ENCODE assay signal across 33 cellular contexts in genomic region chr10:129272859-129273258, GRCh38.
"Had no signal": no experiment of that assay in that cellular context is flagged by ENCODE, and none has a peak within 500 bp of the region (broad histone marks: within the 10 kb centered on the region; RNA-seq: fewer than 3 reads in every experiment).

No MANE protein-coding gene starts in this region.

- DNase-seq: Karpas-422, Kasumi-1, KG1, MG63, MM.1S, MV-4-11, NCI-H1048, NCI-H1092, NCI-H1092 treated with DMSO at 0.1 percent for 48 hours, NCI-H1105, NCI-H1105 treated with DMSO at 0.1 percent for 48 hours, NCI-H1417, NCI-H1417 treated with DMSO at 0.1 percent for 48 hours, NCI-H1436, NCI-H1436 treated with DMSO at 0.1 percent for 48 hours, NCI-H146, NCI-H1694, NCI-H1694 treated with DMSO at 0.1 percent for 48 hours, NCI-H187, NCI-H187 treated with DMSO at 0.1 percent for 48 hours, NCI-H1930, NCI-H2029, NCI-H2029 treated with DMSO at 0.1 percent for 48 hours, NCI-H2081, NCI-H2081 treated with DMSO at 0.1 percent for 48 hours, NCI-H2107, NCI-H2171, NCI-H2171 treated with DMSO at 0.1 percent for 48 hours, NCI-H2227 treated with DMSO at 0.1 percent for 48 hours, NCI-H226, NCI-H345, NCI-H446, NCI-H446 treated with DMSO at 0.1 percent for 48 hours had no signal
